8 cellular contexts compared by ENCODE assay signal in the genomic region with DNA sequence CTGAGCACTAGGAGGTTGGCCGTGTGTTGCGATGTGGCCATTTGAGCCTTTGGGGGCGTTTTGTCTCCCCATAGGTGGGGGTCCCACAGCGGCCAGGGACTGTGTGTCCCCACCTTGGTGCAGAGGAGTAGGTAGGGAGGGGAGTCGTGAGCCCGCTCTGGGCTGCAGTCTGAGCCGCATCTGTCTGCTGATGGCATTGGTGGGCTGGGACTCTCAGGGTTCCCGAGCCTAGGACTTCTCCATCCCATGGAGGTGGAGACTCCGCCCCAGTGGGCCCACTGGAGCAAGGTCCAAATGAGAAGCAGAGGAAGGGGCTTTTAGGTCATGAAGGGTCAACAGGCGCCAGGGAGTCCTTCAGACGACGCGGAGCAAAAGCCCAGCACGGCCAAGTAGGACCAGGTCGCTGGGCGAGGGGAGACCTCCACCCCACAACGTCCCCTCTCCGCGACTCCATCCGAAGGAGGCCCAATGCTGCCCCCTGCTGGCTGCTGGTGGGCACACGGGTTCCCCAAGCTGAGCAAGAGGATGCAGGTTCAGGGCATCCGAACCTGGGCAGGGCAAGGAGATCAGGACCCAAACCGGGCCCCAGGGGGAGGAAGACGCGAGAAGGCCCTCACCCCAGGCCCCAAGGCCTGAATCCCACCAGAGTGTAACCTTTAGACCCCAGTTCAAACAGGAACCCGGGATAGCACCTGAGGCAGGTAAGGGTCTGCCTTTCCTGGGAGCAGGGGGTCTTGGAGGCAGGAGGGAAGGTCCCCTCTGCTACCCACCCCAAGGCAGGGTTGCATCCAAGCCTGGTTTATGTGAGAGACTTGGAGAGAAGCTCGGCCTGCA. TPM values are rescaled to one million over a fixed set of nuclear protein-coding genes. Genes with fewer than 3 reads are reported as not detected.
A peak's percentile ranks its signal among the peaks of the same experiment; 100 is the strongest.
DNase-seq lines count a peak whose midpoint lies in the region; FAIRE-seq and TF ChIP-seq lines count a peak whose summit lies in the region.

No MANE protein-coding gene starts in this region.

- no peak for FAIRE-seq in small intestine (lab: Jason Lieb, UNC)

- no peaks in the 10 kb centered on the region for H3K4me1 ChIP-seq in small intestine (ENCODE audit: control insufficient read depth in 2 of 2, insufficient read depth in 1 of 2, low read depth in 1 of 2, low read length in 1 of 2)

- no peaks in the 10 kb centered on the region for H3K36me3 ChIP-seq in small intestine (ENCODE audit: control insufficient read depth in 2 of 2, insufficient read depth in 2 of 2, low read length in 2 of 2)

- in situ Hi-C loops in KBM-7 (cut with MboI; ENCODE audit: low pct_unique_long_range_greater_than_20kb, low sequenced_read_pairs), result loop anchor here (25.0 kb wide), 3 partner anchors 199 to 599 kb away; partner anchors contain the start of genes FAAP20 and PRXL2B

- TF ChIP-seq CTCF in C4-2B (conservative IDR thresholded peaks at IDR 0.05), result peak; percentile 90
- TF ChIP-seq CTCF in fibroblast of mammary gland (conservative IDR thresholded peaks at IDR 0.05; ENCODE audit: control insufficient read depth, insufficient read depth, low read depth, low read length), result peak; percentile 10

- no peak overlapping the region for H3K4me3 ChIP-seq in fibroblast of mammary gland (ENCODE audit: control insufficient read depth, low read depth, low read length)
- no peak overlapping the region for H3K4me3 ChIP-seq in small intestine (ENCODE audit: low read depth in 1 of 2, low read length in 2 of 2)

- 31 to 35% (median 31%) methylated on average over 27 of the region's 27 CpGs for WGBS in small intestine, 3 donors

- peaks cover 5 to 20% of the 10 kb centered on the region in 2 donors for H3K27me3 ChIP-seq in small intestine (ENCODE audit: control insufficient read depth in 2 of 2, insufficient read depth in 2 of 2, low read length in 2 of 2)

- DNase-seq in KBM-7, result peak; percentile 47
- DNase-seq in activated CD8-positive, alpha-beta memory T cell treated with anti-CD3 and anti-CD28 coated beads, Interleukin-2, amount 50 U/mL, for 1 hour (ENCODE audit: extremely low read depth), result peak; percentile 23
- DNase-seq in fibroblast of mammary gland (ENCODE audit: low read depth), result no peak
- DNase-seq in small intestine, result peak; percentile 33
- no peak for DNase-seq in HCEC 1CT
- no peak for DNase-seq in NCI-H2081 treated with DMSO at 0.1 percent for 48 hours (lab: John Stamatoyannopoulos, UW)
- no peak for DNase-seq in NCI-H187 (lab: John Stamatoyannopoulos, UW)

- H3K9me3 ChIP-seq in small intestine (ENCODE audit: control insufficient read depth, low read depth), result no peaks in the 10 kb centered on the region

- H3K27ac ChIP-seq in C4-2B (no peak overlapping the region), small intestine (ENCODE audit: low read depth in 1 of 2, low read length in 1 of 2) (no peak overlapping the region)

RNA-seq across cellular contexts. Expression of gene TTC34, which starts 14.9 kb away (rescaled TPM):
- under 1 TPM in 1 of 3 donors, not detected in 2; 0.22 TPM for polyA plus RNA-seq in small intestine

Comparison
In these comparisons a context has a peak if more than half of its experiments do, and no peak if none do; other contexts are left out.
1. DNase-seq: peak in KBM-7 (single experiment), activated CD8-positive, alpha-beta memory T cell treated with anti-CD3 and anti-CD28 coated beads, Interleukin-2, amount 50 U/mL, for 1 hour (single experiment) and small intestine (single experiment); none in fibroblast of mammary gland (single experiment), HCEC 1CT (single experiment), NCI-H2081 treated with DMSO at 0.1 percent for 48 hours (single experiment) and NCI-H187 (0 of 2).